In genomic region chr11:75506827-75507226, GRCh38 we compare ENCODE assay signal across 13 cellular contexts.
"Had no signal": no experiment of that assay in that cellular context is flagged by ENCODE, and none has a peak within 500 bp of the region (broad histone marks: within the 10 kb centered on the region; RNA-seq: fewer than 3 reads in every experiment).

No MANE protein-coding gene starts in this region.

- H3K4me3 ChIP-seq: esophagus squamous epithelium, stomach had no signal

- DNase-seq: activated CD4-positive, alpha-beta T cell treated with anti-CD3 and anti-CD28 coated beads, Interleukin-2, amount 50 U/mL, for 48 hours; activated CD8-positive, alpha-beta memory T cell treated with anti-CD3 and anti-CD28 coated beads, Interleukin-2, amount 50 U/mL, for 48 hours; activated naive CD8-positive, alpha-beta T cell treated with anti-CD3 and anti-CD28 coated beads, Interleukin-2, amount 10 ng/mL, durations not matched to agents 7 days and 5 days; esophagus squamous epithelium; foreskin fibroblast; left colon; natural killer cell; occipital lobe; stimulated activated CD4-positive, alpha-beta T cell treated with anti-CD3 and anti-CD28 coated beads, Interleukin-15, amount 100 ng/mL, for 24 hours; stimulated activated CD4-positive, alpha-beta T cell treated with anti-CD3 and anti-CD28 coated beads, Interleukin-4, amount 100 ng/mL, for 24 hours; stomach; T-helper 2 cell had no signal

- ATAC-seq: left colon, natural killer cell had no signal

- H3K4me3 Mint-ChIP-seq: activated naive CD8-positive, alpha-beta T cell treated with anti-CD3 and anti-CD28 coated beads, Interleukin-2, amount 10 ng/mL, durations not matched to agents 7 days and 5 days; natural killer cell had no signal

- H3K27me3 ChIP-seq: esophagus squamous epithelium, stomach had no signal

- H3K9me3 ChIP-seq: esophagus squamous epithelium, stomach had no signal

- H3K4me1 ChIP-seq: esophagus squamous epithelium had no signal

- FAIRE-seq: TTC549 had no signal

- H3K36me3 ChIP-seq: esophagus squamous epithelium, stomach had no signal

- H3K36me3 Mint-ChIP-seq: activated naive CD8-positive, alpha-beta T cell treated with anti-CD3 and anti-CD28 coated beads, Interleukin-2, amount 10 ng/mL, durations not matched to agents 7 days and 5 days; natural killer cell had no signal

- H3K9me3 Mint-ChIP-seq: activated naive CD8-positive, alpha-beta T cell treated with anti-CD3 and anti-CD28 coated beads, Interleukin-2, amount 10 ng/mL, durations not matched to agents 7 days and 5 days; natural killer cell had no signal
